Comparison of ENCODE assay signal across 10 cellular contexts in the genomic region with DNA sequence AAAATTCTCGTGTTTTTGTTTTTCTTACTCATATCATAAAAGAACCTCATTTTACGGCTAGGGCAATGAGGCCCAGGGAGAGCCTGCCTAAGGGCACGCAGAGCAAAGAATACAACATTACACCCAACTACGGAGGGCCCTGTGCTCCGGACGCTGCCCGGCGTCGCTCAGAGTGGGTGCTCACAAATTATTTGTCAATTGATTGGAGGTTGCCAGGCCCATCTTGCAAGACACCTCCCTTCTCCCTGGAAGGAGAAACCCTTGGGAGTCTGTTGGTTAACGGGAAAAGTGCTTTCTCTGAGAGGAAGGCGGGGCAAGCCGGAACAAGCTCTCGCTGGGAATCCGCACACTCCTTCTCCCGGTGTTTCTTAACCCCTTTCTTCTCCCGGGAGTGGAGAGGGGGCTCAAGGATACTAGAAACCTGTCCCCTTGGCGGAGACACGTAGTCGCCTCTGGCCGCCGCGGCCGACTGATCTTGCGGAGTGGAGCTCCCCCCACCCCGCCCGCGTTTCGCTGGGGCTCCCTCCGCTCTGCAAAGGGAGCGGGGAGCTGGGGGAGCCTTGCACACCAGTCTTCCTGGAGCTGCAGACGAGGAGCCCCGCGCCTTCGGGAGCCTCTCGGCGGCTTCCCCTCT.
A peak's percentile ranks its signal among the peaks of the same experiment; 100 is the strongest.
DNase-seq lines count a peak whose midpoint lies in the region; ATAC-seq, FAIRE-seq and TF ChIP-seq lines count a peak whose summit lies in the region.
"Had no signal": no experiment of that assay in that cellular context is flagged by ENCODE, and none has a peak within 500 bp of the region (broad histone marks: within the 10 kb centered on the region; RNA-seq: fewer than 3 reads in every experiment).

No MANE protein-coding gene starts in this region.

- no peak overlapping the region for H2BK5ac ChIP-seq in H1 (ENCODE audit: low read depth, low read length)

- no peaks in the 10 kb centered on the region for H3K79me1 ChIP-seq in H1 (ENCODE audit: low read depth, low read length)

- CTCF ChIA-PET in H1 (lab: Charles Lee; ENCODE audit: partially characterized antibody), result interaction anchor here (0.8 to 1.5 kb wide), 4 partner anchors 29 to 252 kb away, joined by 3 to 4 read pairs (median 4); no protein-coding TSS in a partner anchor

- no peak overlapping the region for H4K91ac ChIP-seq in H1 (replicated peaks; ENCODE audit: insufficient read length, low read length)

- no peaks in the 10 kb centered on the region for H3K9me3 ChIP-seq in H1 (ENCODE audit: insufficient read depth in 2 of 2, low read depth in 1 of 2, low read length in 1 of 2)
- no peaks in the 10 kb centered on the region for H3K9me3 ChIP-seq in spleen

- DNase-seq in NCI-H2171 (lab: John Stamatoyannopoulos, UW), result peak; percentile 29
- DNase-seq in H1 (ENCODE audit: low read depth in 1 of 2, low spot score in 2 of 2), result peak in 1 of 2 experiments; percentile 63
- DNase-seq in lower leg skin (ENCODE audit: low spot score in 2 of 2), result no peak
- DNase-seq in spleen, result peak; percentile 62
- no peak for DNase-seq in stimulated activated CD4-positive, alpha-beta T cell treated with anti-CD3 and anti-CD28 coated beads, Interleukin-1b, Interleukin-23, amount 100 ng/mL, for 48 hours
- no peak for DNase-seq in stimulated activated CD4-positive, alpha-beta T cell treated with anti-CD3 and anti-CD28 coated beads, Interleukin-15, amount 100 ng/mL, for 24 hours
- no peak for DNase-seq in stimulated activated naive CD8-positive, alpha-beta T cell treated with anti-CD3 and anti-CD28 coated beads, Interleukin-15, Interleukin-2, amounts not matched to agents 100 U/mL and 50 U/mL, for 24 hours
- DNase-seq in stimulated activated CD4-positive, alpha-beta T cell treated with anti-CD3 and anti-CD28 coated beads, Interleukin-2, amount 100 ng/mL, for 24 hours, result no peak
- DNase-seq: activated CD8-positive, alpha-beta memory T cell treated with anti-CD3 and anti-CD28 coated beads, Interleukin-2, amount 10 ng/mL, durations not matched to agents 7 days and 5 days; NCI-H1048 had no signal

- TF ChIP-seq CTCF in H1 (IDR thresholded peaks at IDR 0.05; ENCODE audit: control extremely low read depth in 1 of 3, insufficient read depth in 1 of 3, low read depth in 1 of 3, low read length in 3 of 3), result no peak
- no peak for TF ChIP-seq CTCF in lower leg skin (IDR thresholded peaks at IDR 0.05)
- TF ChIP-seq CTCF in spleen (IDR thresholded peaks at IDR 0.05 in 8 of 11, conservative IDR thresholded peaks at IDR 0.05 in 3 of 11), result no peak

- no peak overlapping the region for H4K8ac ChIP-seq in H1 (ENCODE audit: extremely low read depth, insufficient read depth, low read length)

- no peak for TF ChIP-seq RAD21 in H1 (IDR thresholded peaks at IDR 0.05 in 1 of 2, conservative IDR thresholded peaks at IDR 0.05 in 1 of 2; ENCODE audit: low read depth in 2 of 2, low read length in 2 of 2)

- H2AK5ac ChIP-seq in H1 (ENCODE audit: low read depth, low read length), result no peak overlapping the region

- H3K79me2 ChIP-seq in H1 (ENCODE audit: control insufficient read depth in 1 of 2, insufficient read depth in 2 of 2, low read length in 2 of 2), result no peaks in the 10 kb centered on the region

- no peak overlapping the region for H3K18ac ChIP-seq in H1 (ENCODE audit: extremely low read depth, low read length)

- no peak overlapping the region for H2BK120ac ChIP-seq in H1 (replicated peaks; ENCODE audit: low read depth, low read length)

- no peak overlapping the region for H2BK15ac ChIP-seq in H1 (ENCODE audit: low read length)

- H4K5ac ChIP-seq in H1 (ENCODE audit: insufficient read length, low read depth, low read length), result no peak overlapping the region

- no peak overlapping the region for H3K14ac ChIP-seq in H1 (ENCODE audit: insufficient read length)

- 8% methylated on average over 25 of the region's 36 CpGs; no CpG with 5 or more reads in 1 of the 2 experiments for WGBS in H1 (ENCODE audit: extremely low coverage in 1 of 2, insufficient coverage in 1 of 2, insufficient read length in 1 of 2, insufficient replicate concordance in 2 of 2, low coverage in 1 of 2, low lambda C conversion rate in 2 of 2, missing lambda C conversion rate in 1 of 2), 2 experiments
- WGBS in lower leg skin, 2 donors, result 3 to 4% methylated on average over 25 to 30 of the region's 36 CpGs
- WGBS in spleen, 5 donors, result 7 to 13% (median 8%) methylated on average over 24 to 36 of the region's 36 CpGs

- no peak for TF ChIP-seq POLR2A in H1 (IDR thresholded peaks at IDR 0.05; ENCODE audit: control extremely low read depth in 1 of 2, low read depth in 2 of 2, low read length in 2 of 2)
- TF ChIP-seq POLR2A in lower leg skin (IDR thresholded peaks at IDR 0.05), result no peak
- TF ChIP-seq POLR2A in spleen (IDR thresholded peaks at IDR 0.05), result no peak

- POLR2A ChIA-PET in H1 (lab: Charles Lee; ENCODE audit: partially characterized antibody), result interaction anchor here (1.0 to 1.2 kb wide), 2 partner anchors 752 to 1186 kb away, joined by 3 read pairs; no protein-coding TSS in a partner anchor

- H2BK12ac ChIP-seq in H1 (ENCODE audit: low read depth, low read length), result no peak overlapping the region

- H3K27ac ChIP-seq in H1 (ENCODE audit: low read depth, low read length), result no peak overlapping the region
- no peak overlapping the region for H3K27ac ChIP-seq in spleen

- intact Hi-C loops in lower leg skin (cut with DNase I; ENCODE audit: low total_unique reads), result no loop called here
- intact Hi-C loops in spleen (cut with DNase I; ENCODE audit: low total_unique reads), result no loop called here

- H3K27me3 ChIP-seq in H1 (replicated peaks in 1 of 4; ENCODE audit: control insufficient read depth in 3 of 4, extremely low read depth in 1 of 4, insufficient read depth in 3 of 4, low read length in 3 of 4), result peaks cover 38 to 71% (median 60%) of the 10 kb centered on the region in 4 experiments
- H3K27me3 ChIP-seq in spleen (replicated peaks in 1 of 7), result peaks cover 0 to 85% (median 42%) of the 10 kb centered on the region in 7 donors

- no peak overlapping the region for H3K9ac ChIP-seq in H1 (replicated peaks in 1 of 4; ENCODE audit: extremely low read depth in 1 of 4, low read depth in 3 of 4, low read length in 3 of 4)

- no peak overlapping the region for H2BK20ac ChIP-seq in H1 (ENCODE audit: low read length)

- no peak for FAIRE-seq in H1 (lab: Jason Lieb, UNC)

- no peak for TF ChIP-seq EP300 in H1 (IDR thresholded peaks at IDR 0.05; ENCODE audit: borderline replicate concordance in 1 of 2, low read depth in 2 of 2, low read length in 2 of 2)

- peaks cover 17% of the 10 kb centered on the region; the same call in 1 of the 2 replicates for H3K23me2 ChIP-seq in H1 (ENCODE audit: low read depth, low read length)

- H3K4me1 ChIP-seq in H1 (replicated peaks in 1 of 4; ENCODE audit: control insufficient read depth in 3 of 4, insufficient read depth in 4 of 4, low read length in 3 of 4) (peaks cover 0 to 10% (median 2%) of the 10 kb centered on the region in 4 experiments; a peak in 5 of 7 replicates), spleen (peaks cover 0 to 24% (median 10%) of the 10 kb centered on the region in 6 donors)

- no peak overlapping the region for H3K23ac ChIP-seq in H1 (ENCODE audit: insufficient read length)

- H3K36me3 ChIP-seq in H1 (ENCODE audit: control insufficient read depth in 2 of 4, insufficient read depth in 4 of 4, low read length in 3 of 4) (no peaks in the 10 kb centered on the region), spleen (no peaks in the 10 kb centered on the region)

- no peak for ATAC-seq in stimulated activated naive CD8-positive, alpha-beta T cell treated with anti-CD3 and anti-CD28 coated beads, Interleukin-15, Interleukin-2, amounts not matched to agents 100 U/mL and 50 U/mL, for 24 hours
- ATAC-seq: activated CD8-positive, alpha-beta memory T cell treated with anti-CD3 and anti-CD28 coated beads, Interleukin-2, amount 10 ng/mL, durations not matched to agents 7 days and 5 days had no signal

- H3K4me3 ChIP-seq in H1 (ENCODE audit: extremely low read depth in 1 of 4, insufficient read depth in 2 of 4, low read depth in 3 of 4, low read length in 4 of 4), result peak overlapping the region; percentile 44 to 69 (median 57)
- H3K4me3 ChIP-seq in lower leg skin (ENCODE audit: low read depth, poor library complexity, severe bottlenecking), result peak overlapping the region; percentile 5
- H3K4me3 ChIP-seq in spleen, result peak overlapping the region in 7 of 8 donors; percentile 10 to 59 (median 23)

- H3K4me2 ChIP-seq in H1 (ENCODE audit: insufficient read depth in 1 of 2, low read depth in 2 of 2, low read length in 2 of 2), result peak overlapping the region; percentile 89 to 98

- H2AFZ ChIP-seq in H1 (ENCODE audit: low read length), result no peak overlapping the region

- H4K20me1 ChIP-seq in H1 (replicated peaks in 1 of 2; ENCODE audit: control insufficient read depth in 1 of 2, insufficient read depth in 2 of 2, low read length in 2 of 2), result peaks cover 2 to 4% of the 10 kb centered on the region in 2 experiments

- H3K4ac ChIP-seq in H1 (replicated peaks; ENCODE audit: insufficient read length, low read depth, low read length), result no peak overlapping the region

- no peak overlapping the region for H3K56ac ChIP-seq in H1 (replicated peaks; ENCODE audit: insufficient read length, low read depth, low read length)

TF ChIP-seq in H1, 55 proteins besides CTCF, POLR2A, EP300 and RAD21 (continues in another document):
- TF ChIP-seq SIX5 (IDR thresholded peaks at IDR 0.05; ENCODE audit: low read depth, low read length) (no peak), CHD1 (IDR thresholded peaks at IDR 0.05; ENCODE audit: low read depth, low read length) (no peak), HDAC6 (IDR thresholded peaks at IDR 0.05; ENCODE audit: low read depth, low read length) (no peak), KDM5A (IDR thresholded peaks at IDR 0.05; ENCODE audit: low read length) (no peak), KDM4A (IDR thresholded peaks at IDR 0.05; ENCODE audit: low read depth, low read length, severe bottlenecking) (peak; percentile 27), PHF8 (conservative IDR thresholded peaks at IDR 0.05; ENCODE audit: low read depth, low read length) (no peak), NANOG (IDR thresholded peaks at IDR 0.05; ENCODE audit: insufficient read depth, low read depth, low read length, poor library complexity, severe bottlenecking) (no peak), TAF7 (optimal IDR thresholded peaks at IDR 0.05; ENCODE audit: borderline replicate concordance, low read depth, low read length) (no peak), TEAD4 (IDR thresholded peaks at IDR 0.05; ENCODE audit: low read depth, low read length) (no peak), GTF2F1 (IDR thresholded peaks at IDR 0.05; ENCODE audit: borderline replicate concordance, low read depth, low read length) (no peak), MAFK (IDR thresholded peaks at IDR 0.05; ENCODE audit: low read depth, low read length) (no peak), SUZ12 (IDR thresholded peaks at IDR 0.05; ENCODE audit: low read length) (peak; percentile 18), GABPA (IDR thresholded peaks at IDR 0.05; ENCODE audit: borderline replicate concordance, insufficient read depth, low read length) (no peak), KDM1A (IDR thresholded peaks at IDR 0.05; ENCODE audit: borderline replicate concordance, low read length) (no peak), JUND (IDR thresholded peaks at IDR 0.05; ENCODE audit: low read length) (no peak), SIN3A (conservative IDR thresholded peaks at IDR 0.05 in 1 of 2, IDR thresholded peaks at IDR 0.05 in 1 of 2; ENCODE audit: low read depth in 1 of 2, low read length in 2 of 2) (no peak)

Comparison
In these comparisons a context has a peak if more than half of its experiments do, and no peak if none do; other contexts are left out.
1. DNase-seq: peak in NCI-H2171 (single experiment) and spleen (single experiment); none in lower leg skin (0 of 2), stimulated activated CD4-positive, alpha-beta T cell treated with anti-CD3 and anti-CD28 coated beads, Interleukin-1b, Interleukin-23, amount 100 ng/mL, for 48 hours (single experiment), stimulated activated CD4-positive, alpha-beta T cell treated with anti-CD3 and anti-CD28 coated beads, Interleukin-15, amount 100 ng/mL, for 24 hours (single experiment), stimulated activated naive CD8-positive, alpha-beta T cell treated with anti-CD3 and anti-CD28 coated beads, Interleukin-15, Interleukin-2, amounts not matched to agents 100 U/mL and 50 U/mL, for 24 hours (single experiment) and stimulated activated CD4-positive, alpha-beta T cell treated with anti-CD3 and anti-CD28 coated beads, Interleukin-2, amount 100 ng/mL, for 24 hours (0 of 2).
2. H3K4me3 ChIP-seq: peak in every context shown above with its lines; median percentile 57 in H1; 23 in spleen; 5 in lower leg skin.